26 cellular contexts compared by ENCODE assay signal in the genomic region with DNA sequence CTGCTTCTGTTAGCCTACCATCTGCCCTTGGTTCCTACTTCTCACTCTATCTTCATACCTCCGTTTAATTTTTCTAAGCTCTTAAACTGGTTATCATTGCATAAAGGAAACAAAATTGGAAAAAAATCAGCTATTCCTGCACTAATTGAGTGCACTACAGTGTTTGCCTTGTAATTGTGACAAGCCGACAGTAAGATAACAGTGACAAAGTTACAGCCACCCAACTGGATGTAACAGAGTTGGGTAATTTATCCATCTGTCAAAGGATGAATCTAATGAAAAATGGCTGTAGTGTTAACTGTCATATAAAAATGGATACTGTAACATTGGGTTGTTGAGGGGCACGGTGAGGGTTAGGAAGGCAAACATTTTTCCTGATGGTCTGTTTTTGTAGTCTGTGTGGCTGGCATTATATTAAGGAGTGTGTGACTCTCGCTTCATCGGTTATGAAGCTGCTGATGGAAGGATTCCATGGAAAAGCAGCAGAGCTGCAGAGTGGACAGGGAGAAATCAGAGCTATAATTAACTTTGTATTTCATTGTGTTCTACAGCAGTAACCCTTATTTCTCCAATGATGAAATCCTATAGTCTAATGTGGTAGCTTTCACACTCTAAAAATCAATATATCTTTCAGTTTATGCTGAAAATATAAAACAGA. TPM values are rescaled to one million over a fixed set of nuclear protein-coding genes. Genes with fewer than 3 reads are reported as not detected.
"Had no signal": no experiment of that assay in that cellular context is flagged by ENCODE, and none has a peak within 500 bp of the region (broad histone marks: within the 10 kb centered on the region; RNA-seq: fewer than 3 reads in every experiment).

No MANE protein-coding gene starts in this region.

- H3K27ac ChIP-seq: prostate gland, thoracic aorta, upper lobe of left lung had no signal

- H3K4me3 Mint-ChIP-seq: activated CD4-positive, alpha-beta T cell treated with anti-CD3 and anti-CD28 coated beads for 36 hours; activated naive CD4-positive, alpha-beta T cell treated with anti-CD3 and anti-CD28 coated beads, Interleukin-2, amount 50 U/mL, for 24 hours; memory B cell; neural crest cell; stimulated activated naive CD8-positive, alpha-beta T cell treated with anti-CD3 and anti-CD28 coated beads, Interleukin-15, amount 100 ng/mL, for 72 hours; T-helper 2 cell treated with Interferon-gamma antibody and Interleukin-4, amounts not matched to agents 5 μg/mL and 100 μg/mL, for 36 hours; WTC11 had no signal

- H3K27me3 ChIP-seq: upper lobe of left lung had no signal

- H3K36me3 Mint-ChIP-seq: activated naive CD4-positive, alpha-beta T cell treated with anti-CD3 and anti-CD28 coated beads, Interleukin-2, amount 50 U/mL, for 24 hours; memory B cell had no signal

- DNase-seq: activated CD4-positive, alpha-beta T cell treated with anti-CD3 and anti-CD28 coated beads for 36 hours; activated CD4-positive, alpha-beta T cell treated with anti-CD3 and anti-CD28 coated beads, Interleukin-2, amount 50 U/mL, for 48 hours; activated gamma-delta T cell; right cardiac atrium; small intestine; stimulated activated CD4-positive, alpha-beta T cell treated with anti-CD3 and anti-CD28 coated beads, Interleukin-15, amount 100 ng/mL, for 24 hours; stimulated activated CD4-positive, alpha-beta T cell treated with anti-CD3 and anti-CD28 coated beads, Interleukin-2, amount 100 ng/mL, for 48 hours; stimulated activated naive CD8-positive, alpha-beta T cell treated with anti-CD3 and anti-CD28 coated beads, Interleukin-15, amount 100 ng/mL, for 72 hours; upper lobe of left lung had no signal

- H3K4me3 ChIP-seq: prostate gland, thoracic aorta, upper lobe of left lung had no signal

- H3K9me3 Mint-ChIP-seq: activated naive CD4-positive, alpha-beta T cell treated with anti-CD3 and anti-CD28 coated beads, Interleukin-2, amount 50 U/mL, for 24 hours; stimulated activated naive CD8-positive, alpha-beta T cell treated with anti-CD3 and anti-CD28 coated beads, Interleukin-15, amount 100 ng/mL, for 72 hours; T-helper 2 cell treated with Interferon-gamma antibody and Interleukin-4, amounts not matched to agents 5 μg/mL and 100 μg/mL, for 36 hours had no signal

- ATAC-seq: activated CD4-positive, alpha-beta T cell treated with anti-CD3 and anti-CD28 coated beads for 36 hours; stimulated activated naive CD8-positive, alpha-beta T cell treated with anti-CD3 and anti-CD28 coated beads, Interleukin-15, amount 100 ng/mL, for 72 hours; WTC11 had no signal

- H3K4me1 ChIP-seq: prostate gland, upper lobe of left lung had no signal

- H3K36me3 ChIP-seq: prostate gland, thoracic aorta, upper lobe of left lung had no signal

- H3K9me3 ChIP-seq: prostate gland, thoracic aorta, upper lobe of left lung had no signal

- H3K4me1 Mint-ChIP-seq: activated CD4-positive, alpha-beta T cell treated with anti-CD3 and anti-CD28 coated beads for 36 hours; activated naive CD4-positive, alpha-beta T cell treated with anti-CD3 and anti-CD28 coated beads, Interleukin-2, amount 50 U/mL, for 24 hours; memory B cell; neural crest cell; stimulated activated naive CD8-positive, alpha-beta T cell treated with anti-CD3 and anti-CD28 coated beads, Interleukin-15, amount 100 ng/mL, for 72 hours had no signal

- H3K27ac Mint-ChIP-seq: activated CD4-positive, alpha-beta T cell treated with anti-CD3 and anti-CD28 coated beads for 36 hours; activated naive CD4-positive, alpha-beta T cell treated with anti-CD3 and anti-CD28 coated beads, Interleukin-2, amount 50 U/mL, for 24 hours; memory B cell; T-helper 2 cell treated with Interferon-gamma antibody and Interleukin-4, amounts not matched to agents 5 μg/mL and 100 μg/mL, for 36 hours; WTC11 had no signal

RNA-seq across cellular contexts. Expression of gene PBOV1, which starts 12.7 kb away (rescaled TPM):
- total RNA-seq: activated CD4-positive, alpha-beta T cell treated with anti-CD3 and anti-CD28 coated beads for 36 hours; astrocyte; bronchial epithelial cell; epithelial cell of proximal tubule; fibroblast of lung; frontal cortex; kidney epithelial cell; liver; mononuclear cell; neural crest cell; osteoblast; prostate gland; right cardiac atrium; thoracic aorta; upper lobe of left lung; WTC11 had no signal
- polyA plus RNA-seq: adipose tissue, fibroblast of lung, liver, right cardiac atrium, small intestine had no signal
